ENCODE assay signal across 8 cellular contexts in the genomic region with DNA sequence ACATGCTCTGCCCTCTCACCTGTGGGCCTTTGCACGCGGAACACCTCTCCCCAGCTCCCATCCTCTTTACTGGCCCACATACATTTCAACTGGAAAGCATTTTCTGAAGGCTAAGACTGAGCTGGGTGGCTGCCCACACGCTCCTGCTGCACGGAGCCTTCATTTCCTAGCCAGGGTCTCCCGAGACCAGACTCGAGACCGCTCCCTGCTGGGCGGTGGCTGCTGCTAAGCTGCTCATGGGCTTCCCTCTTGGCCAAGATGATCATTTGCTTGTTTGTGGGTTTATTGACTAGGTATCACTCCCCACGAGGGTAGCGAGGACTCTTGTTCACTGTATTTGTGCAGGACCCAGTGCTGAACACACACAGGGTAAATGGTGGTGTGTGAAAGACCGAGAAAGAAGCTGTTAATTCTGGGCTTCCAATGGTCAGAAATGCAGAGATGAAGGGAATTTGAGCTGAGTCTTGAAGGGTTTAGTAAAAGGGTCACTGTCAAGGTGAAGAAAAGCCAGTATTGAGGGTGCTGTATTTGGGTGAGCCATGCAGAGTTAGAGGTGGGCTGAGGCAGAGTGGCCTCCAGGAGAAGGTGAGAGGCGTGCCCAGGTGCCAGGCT. TPM values are rescaled to one million over a fixed set of nuclear protein-coding genes. Genes with fewer than 3 reads are reported as not detected.
DNase-seq lines count a peak whose midpoint lies in the region; ATAC-seq, FAIRE-seq and TF ChIP-seq lines count a peak whose summit lies in the region.

No MANE protein-coding gene starts in this region.

- TF ChIP-seq POLR2A in GM12892 (IDR thresholded peaks at IDR 0.05; ENCODE audit: low read depth, low read length) (no peak), heart left ventricle (IDR thresholded peaks at IDR 0.05) (no peak), tibial nerve (IDR thresholded peaks at IDR 0.05) (no peak)

- 16 to 19% (median 17%) methylated on average over 9 to 12 of the region's 12 CpGs for WGBS in heart left ventricle, 4 donors
- WGBS in tibial nerve, 2 donors, result 14 to 15% methylated on average over 12 of the region's 12 CpGs

- intact Hi-C loops in heart left ventricle (cut with DNase I), result loop anchor here in 4 of 10 donors (1.0 to 10.0 kb wide), 7 partner anchors 28 to 359 kb away; a partner anchor contains a TSS

- H3K4me3 ChIP-seq in heart left ventricle (peak overlapping the region; percentile 63 to 98 (median 90)), tibial nerve (peak overlapping the region; percentile 75 to 100 (median 86))

- no peaks in the 10 kb centered on the region for H3K9me3 Mint-ChIP-seq in activated naive CD8-positive, alpha-beta T cell treated with anti-CD3 and anti-CD28 coated beads for 36 hours

- no peaks in the 10 kb centered on the region for H3K27me3 ChIP-seq in heart left ventricle
- H3K27me3 ChIP-seq in tibial nerve, result no peaks in the 10 kb centered on the region

- H3K27ac ChIP-seq in heart left ventricle (peak overlapping the region in 9 of 12 donors; percentile 75 to 86 (median 81)), tibial nerve (peak overlapping the region; percentile 64 to 92 (median 84))

- H3K36me3 ChIP-seq in heart left ventricle (peaks cover 0 to 44% (median 39%) of the 10 kb centered on the region in 9 donors), tibial nerve (peaks cover 3 to 48% (median 22%) of the 10 kb centered on the region in 3 donors)

- H3K4me1 ChIP-seq in heart left ventricle (peaks cover 0 to 51% (median 21%) of the 10 kb centered on the region in 12 donors), tibial nerve (peaks cover 0 to 52% (median 23%) of the 10 kb centered on the region in 4 donors)

- no peak for TF ChIP-seq EP300 in tibial nerve (IDR thresholded peaks at IDR 0.05)

- FAIRE-seq in GM12892 (lab: Jason Lieb, UNC) (peak; percentile 87), HTR-8/SVneo (lab: Jason Lieb, UNC) (peak; percentile 60)

- H3K27me3 Mint-ChIP-seq in activated naive CD8-positive, alpha-beta T cell treated with anti-CD3 and anti-CD28 coated beads for 36 hours, result no peaks in the 10 kb centered on the region

- TF ChIP-seq CTCF in heart left ventricle (IDR thresholded peaks at IDR 0.05), result peak; percentile 40 to 75 (median 59)
- peak; percentile 35 to 61 (median 53) for TF ChIP-seq CTCF in tibial nerve (IDR thresholded peaks at IDR 0.05)

- ATAC-seq in SK-N-SH treated with all-trans-retinoic acid at 6 μM for 48 hours (peak; percentile 89), heart left ventricle (peak; percentile 46 to 73 (median 62))

- peak overlapping the region; percentile 99 for H3K4me3 Mint-ChIP-seq in activated naive CD8-positive, alpha-beta T cell treated with anti-CD3 and anti-CD28 coated beads for 36 hours

- peaks cover 4% of the 10 kb centered on the region for H3K36me3 Mint-ChIP-seq in activated naive CD8-positive, alpha-beta T cell treated with anti-CD3 and anti-CD28 coated beads for 36 hours

- H3K9me3 ChIP-seq in heart left ventricle, result no peaks in the 10 kb centered on the region
- H3K9me3 ChIP-seq in tibial nerve, result no peaks in the 10 kb centered on the region

- peaks cover 22% of the 10 kb centered on the region for H3K4me1 Mint-ChIP-seq in activated naive CD8-positive, alpha-beta T cell treated with anti-CD3 and anti-CD28 coated beads for 36 hours

- peak; percentile 97 for DNase-seq in 8988T
- DNase-seq in GM12892 (ENCODE audit: insufficient read length), result peak; percentile 87
- DNase-seq in HTR-8/SVneo (ENCODE audit: insufficient read length, low spot score), result peak; percentile 75
- DNase-seq in activated naive CD8-positive, alpha-beta T cell treated with anti-CD3 and anti-CD28 coated beads for 36 hours, result peak; percentile 81
- DNase-seq in heart left ventricle, result peak; percentile 67 to 88 (median 75)
- peak; percentile 84 for DNase-seq in pons (ENCODE audit: low spot score)
- peak; percentile 30 to 73 for DNase-seq in tibial nerve (ENCODE audit: low spot score in 2 of 2)

- H3K27ac Mint-ChIP-seq in activated naive CD8-positive, alpha-beta T cell treated with anti-CD3 and anti-CD28 coated beads for 36 hours, result peak overlapping the region; percentile 94

TF ChIP-seq in SK-N-SH treated with all-trans-retinoic acid at 6 μM for 48 hours, 23 proteins besides CTCF, POLR2A, EP300 and RAD21:
- TF ChIP-seq CSDC2 (CRISPR knock-in tag; IDR thresholded peaks at IDR 0.05), result no peak
- TF ChIP-seq, protein P1, sequence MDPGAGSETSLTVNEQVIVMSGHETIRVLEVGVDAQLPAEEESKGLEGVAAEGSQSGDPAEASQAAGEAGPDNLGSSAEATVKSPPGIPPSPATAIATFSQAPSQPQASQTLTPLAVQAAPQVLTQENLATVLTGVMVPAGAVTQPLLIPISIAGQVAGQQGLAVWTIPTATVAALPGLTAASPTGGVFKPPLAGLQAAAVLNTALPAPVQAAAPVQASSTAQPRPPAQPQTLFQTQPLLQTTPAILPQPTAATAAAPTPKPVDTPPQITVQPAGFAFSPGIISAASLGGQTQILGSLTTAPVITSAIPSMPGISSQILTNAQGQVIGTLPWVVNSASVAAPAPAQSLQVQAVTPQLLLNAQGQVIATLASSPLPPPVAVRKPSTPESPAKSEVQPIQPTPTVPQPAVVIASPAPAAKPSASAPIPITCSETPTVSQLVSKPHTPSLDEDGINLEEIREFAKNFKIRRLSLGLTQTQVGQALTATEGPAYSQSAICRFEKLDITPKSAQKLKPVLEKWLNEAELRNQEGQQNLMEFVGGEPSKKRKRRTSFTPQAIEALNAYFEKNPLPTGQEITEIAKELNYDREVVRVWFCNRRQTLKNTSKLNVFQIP (CRISPR knock-in tag; IDR thresholded peaks at IDR 0.05; ENCODE audit: borderline replicate concordance, low read depth), result no peak
- TF ChIP-seq GLIS3 (CRISPR knock-in tag; IDR thresholded peaks at IDR 0.05), result no peak
- no peak for TF ChIP-seq RARB (CRISPR knock-in tag; IDR thresholded peaks at IDR 0.05)
- TF ChIP-seq ARNTL (CRISPR knock-in tag; IDR thresholded peaks at IDR 0.05; ENCODE audit: borderline replicate concordance, low read depth), result no peak
- no peak for TF ChIP-seq PPARA (CRISPR knock-in tag; IDR thresholded peaks at IDR 0.05; ENCODE audit: borderline replicate concordance)
- TF ChIP-seq ESRRG (CRISPR knock-in tag; IDR thresholded peaks at IDR 0.05), result no peak
- TF ChIP-seq ZNF8 (CRISPR knock-in tag; IDR thresholded peaks at IDR 0.05), result no peak
- no peak for TF ChIP-seq ZNF565 (CRISPR knock-in tag; conservative IDR thresholded peaks at IDR 0.05; ENCODE audit: low read depth)
- no peak for TF ChIP-seq ZC3H10 (CRISPR knock-in tag; IDR thresholded peaks at IDR 0.05)
- TF ChIP-seq ISL1 (CRISPR knock-in tag; IDR thresholded peaks at IDR 0.05), result no peak
- no peak for TF ChIP-seq OSR1 (CRISPR knock-in tag; IDR thresholded peaks at IDR 0.05)
- no peak for TF ChIP-seq SNAI2 (CRISPR knock-in tag; IDR thresholded peaks at IDR 0.05)
- TF ChIP-seq, protein P2, sequence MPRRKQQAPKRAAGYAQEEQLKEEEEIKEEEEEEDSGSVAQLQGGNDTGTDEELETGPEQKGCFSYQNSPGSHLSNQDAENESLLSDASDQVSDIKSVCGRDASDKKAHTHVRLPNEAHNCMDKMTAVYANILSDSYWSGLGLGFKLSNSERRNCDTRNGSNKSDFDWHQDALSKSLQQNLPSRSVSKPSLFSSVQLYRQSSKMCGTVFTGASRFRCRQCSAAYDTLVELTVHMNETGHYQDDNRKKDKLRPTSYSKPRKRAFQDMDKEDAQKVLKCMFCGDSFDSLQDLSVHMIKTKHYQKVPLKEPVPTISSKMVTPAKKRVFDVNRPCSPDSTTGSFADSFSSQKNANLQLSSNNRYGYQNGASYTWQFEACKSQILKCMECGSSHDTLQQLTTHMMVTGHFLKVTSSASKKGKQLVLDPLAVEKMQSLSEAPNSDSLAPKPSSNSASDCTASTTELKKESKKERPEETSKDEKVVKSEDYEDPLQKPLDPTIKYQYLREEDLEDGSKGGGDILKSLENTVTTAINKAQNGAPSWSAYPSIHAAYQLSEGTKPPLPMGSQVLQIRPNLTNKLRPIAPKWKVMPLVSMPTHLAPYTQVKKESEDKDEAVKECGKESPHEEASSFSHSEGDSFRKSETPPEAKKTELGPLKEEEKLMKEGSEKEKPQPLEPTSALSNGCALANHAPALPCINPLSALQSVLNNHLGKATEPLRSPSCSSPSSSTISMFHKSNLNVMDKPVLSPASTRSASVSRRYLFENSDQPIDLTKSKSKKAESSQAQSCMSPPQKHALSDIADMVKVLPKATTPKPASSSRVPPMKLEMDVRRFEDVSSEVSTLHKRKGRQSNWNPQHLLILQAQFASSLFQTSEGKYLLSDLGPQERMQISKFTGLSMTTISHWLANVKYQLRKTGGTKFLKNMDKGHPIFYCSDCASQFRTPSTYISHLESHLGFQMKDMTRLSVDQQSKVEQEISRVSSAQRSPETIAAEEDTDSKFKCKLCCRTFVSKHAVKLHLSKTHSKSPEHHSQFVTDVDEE (CRISPR knock-in tag; IDR thresholded peaks at IDR 0.05), result no peak
TF ChIP-seq in SK-N-SH treated with all-trans-retinoic acid at 6 μM for 48 hours: peak in this region for 0.

RNA-seq across cellular contexts. Expression of a gene that starts 0.9 kb away (rescaled TPM):
- 78.6 TPM for polyA plus RNA-seq in GM12892 (2012; ENCODE audit: missing spikeins)
- total RNA-seq in activated naive CD8-positive, alpha-beta T cell treated with anti-CD3 and anti-CD28 coated beads for 36 hours, result 10 to 100 TPM; 81.8 to 91.3 TPM
- total RNA-seq in heart left ventricle, result 10 to 100 TPM; 20.3 to 65.7 (median 44.2) TPM
- 10 to 100 TPM; 30.3 to 51.3 TPM for polyA plus RNA-seq in heart left ventricle
- 10 to 100 TPM; 18.0 to 36.6 (median 22.9) TPM for total RNA-seq in tibial nerve

RNA-seq across cellular contexts. Expression of a gene that starts 1.1 kb away (rescaled TPM):
- 9.9 TPM for polyA plus RNA-seq in GM12892 (2012; ENCODE audit: missing spikeins)
- total RNA-seq in activated naive CD8-positive, alpha-beta T cell treated with anti-CD3 and anti-CD28 coated beads for 36 hours, result 10 to 100 TPM; 14.7 to 14.9 TPM
- total RNA-seq in heart left ventricle (10 to 100 TPM; 10.7 to 22.7 (median 13.3) TPM), tibial nerve (10 to 100 TPM; 15.1 to 80.1 (median 43.2) TPM)
- 10 to 100 TPM; 14.1 to 16.4 TPM for polyA plus RNA-seq in heart left ventricle

RNA-seq across cellular contexts. Expression of a gene that starts 8.6 kb away (rescaled TPM):
- not detected for polyA plus RNA-seq in GM12892 (2012; ENCODE audit: missing spikeins)
- not detected for total RNA-seq in activated naive CD8-positive, alpha-beta T cell treated with anti-CD3 and anti-CD28 coated beads for 36 hours
- not detected for total RNA-seq in heart left ventricle
- not detected for polyA plus RNA-seq in heart left ventricle
- not detected for total RNA-seq in tibial nerve

RNA-seq across cellular contexts. Expression of a gene that starts 46.1 kb away (rescaled TPM):
- 180 TPM for polyA plus RNA-seq in GM12892 (2012; ENCODE audit: missing spikeins)
- 100 to 1,000 TPM; 241 to 272 TPM for total RNA-seq in activated naive CD8-positive, alpha-beta T cell treated with anti-CD3 and anti-CD28 coated beads for 36 hours
- total RNA-seq in heart left ventricle (10 to 100 TPM; 26.6 to 75.8 (median 44.2) TPM), tibial nerve (100 to 1,000 TPM in 2 of 4 donors, 10 to 100 TPM in 2; 83.4 to 157 (median 106) TPM)
- polyA plus RNA-seq in heart left ventricle, result 100 to 1,000 TPM in 1 of 2 donors, 10 to 100 TPM in 1; 62.6 to 129 TPM

RNA-seq across cellular contexts. Expression of a gene that starts 54.2 kb away (rescaled TPM):
- 6.4 TPM for polyA plus RNA-seq in GM12892 (2012; ENCODE audit: missing spikeins)
- total RNA-seq in activated naive CD8-positive, alpha-beta T cell treated with anti-CD3 and anti-CD28 coated beads for 36 hours, result 100 to 1,000 TPM; 156 to 158 TPM
- total RNA-seq in heart left ventricle (1 to 10 TPM in 4 of 9 donors, under 1 TPM in 5; 0.23 to 6.1 (median 0.70) TPM), tibial nerve (1 to 10 TPM in 2 of 4 donors, under 1 TPM in 1, not detected in 1; 0.44 to 1.5 (median 1.4) TPM)
- under 1 TPM; 0.19 to 0.40 TPM for polyA plus RNA-seq in heart left ventricle

Comparison
In these comparisons a context has a peak if more than half of its experiments do, and no peak if none do; other contexts are left out.
1. Peak in every context shown above with its lines: DNase-seq, ATAC-seq, H3K4me3 ChIP-seq and H3K27ac ChIP-seq.